Comparison of ENCODE assay signal across 1 cellular context in the genomic region with DNA sequence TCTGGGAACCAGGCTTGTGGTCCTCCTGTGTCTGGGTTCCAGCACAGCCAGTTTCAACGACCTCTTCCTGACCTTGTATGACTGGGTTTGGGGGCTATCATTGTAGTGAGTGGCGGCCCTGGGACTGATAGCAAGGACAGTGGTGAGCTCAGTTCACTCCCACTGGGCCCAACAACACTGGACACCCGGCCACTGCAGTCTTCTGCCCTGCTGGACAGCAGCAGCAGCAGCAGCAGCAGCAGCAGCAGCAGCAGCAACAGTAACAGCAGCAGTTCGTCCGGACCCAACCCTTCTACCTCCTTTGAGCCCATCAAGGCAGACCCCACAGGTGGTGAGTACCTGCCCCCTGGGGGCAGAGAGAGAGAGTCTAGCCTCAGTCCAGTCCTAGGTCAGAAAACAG.
TF ChIP-seq lines count a peak whose summit lies in the region.

No MANE protein-coding gene starts in this region.

TF ChIP-seq in GM23338, 12 proteins besides CTCF, POLR2A, EP300 and RAD21 (continued from another document):
- TF ChIP-seq, protein P1, sequence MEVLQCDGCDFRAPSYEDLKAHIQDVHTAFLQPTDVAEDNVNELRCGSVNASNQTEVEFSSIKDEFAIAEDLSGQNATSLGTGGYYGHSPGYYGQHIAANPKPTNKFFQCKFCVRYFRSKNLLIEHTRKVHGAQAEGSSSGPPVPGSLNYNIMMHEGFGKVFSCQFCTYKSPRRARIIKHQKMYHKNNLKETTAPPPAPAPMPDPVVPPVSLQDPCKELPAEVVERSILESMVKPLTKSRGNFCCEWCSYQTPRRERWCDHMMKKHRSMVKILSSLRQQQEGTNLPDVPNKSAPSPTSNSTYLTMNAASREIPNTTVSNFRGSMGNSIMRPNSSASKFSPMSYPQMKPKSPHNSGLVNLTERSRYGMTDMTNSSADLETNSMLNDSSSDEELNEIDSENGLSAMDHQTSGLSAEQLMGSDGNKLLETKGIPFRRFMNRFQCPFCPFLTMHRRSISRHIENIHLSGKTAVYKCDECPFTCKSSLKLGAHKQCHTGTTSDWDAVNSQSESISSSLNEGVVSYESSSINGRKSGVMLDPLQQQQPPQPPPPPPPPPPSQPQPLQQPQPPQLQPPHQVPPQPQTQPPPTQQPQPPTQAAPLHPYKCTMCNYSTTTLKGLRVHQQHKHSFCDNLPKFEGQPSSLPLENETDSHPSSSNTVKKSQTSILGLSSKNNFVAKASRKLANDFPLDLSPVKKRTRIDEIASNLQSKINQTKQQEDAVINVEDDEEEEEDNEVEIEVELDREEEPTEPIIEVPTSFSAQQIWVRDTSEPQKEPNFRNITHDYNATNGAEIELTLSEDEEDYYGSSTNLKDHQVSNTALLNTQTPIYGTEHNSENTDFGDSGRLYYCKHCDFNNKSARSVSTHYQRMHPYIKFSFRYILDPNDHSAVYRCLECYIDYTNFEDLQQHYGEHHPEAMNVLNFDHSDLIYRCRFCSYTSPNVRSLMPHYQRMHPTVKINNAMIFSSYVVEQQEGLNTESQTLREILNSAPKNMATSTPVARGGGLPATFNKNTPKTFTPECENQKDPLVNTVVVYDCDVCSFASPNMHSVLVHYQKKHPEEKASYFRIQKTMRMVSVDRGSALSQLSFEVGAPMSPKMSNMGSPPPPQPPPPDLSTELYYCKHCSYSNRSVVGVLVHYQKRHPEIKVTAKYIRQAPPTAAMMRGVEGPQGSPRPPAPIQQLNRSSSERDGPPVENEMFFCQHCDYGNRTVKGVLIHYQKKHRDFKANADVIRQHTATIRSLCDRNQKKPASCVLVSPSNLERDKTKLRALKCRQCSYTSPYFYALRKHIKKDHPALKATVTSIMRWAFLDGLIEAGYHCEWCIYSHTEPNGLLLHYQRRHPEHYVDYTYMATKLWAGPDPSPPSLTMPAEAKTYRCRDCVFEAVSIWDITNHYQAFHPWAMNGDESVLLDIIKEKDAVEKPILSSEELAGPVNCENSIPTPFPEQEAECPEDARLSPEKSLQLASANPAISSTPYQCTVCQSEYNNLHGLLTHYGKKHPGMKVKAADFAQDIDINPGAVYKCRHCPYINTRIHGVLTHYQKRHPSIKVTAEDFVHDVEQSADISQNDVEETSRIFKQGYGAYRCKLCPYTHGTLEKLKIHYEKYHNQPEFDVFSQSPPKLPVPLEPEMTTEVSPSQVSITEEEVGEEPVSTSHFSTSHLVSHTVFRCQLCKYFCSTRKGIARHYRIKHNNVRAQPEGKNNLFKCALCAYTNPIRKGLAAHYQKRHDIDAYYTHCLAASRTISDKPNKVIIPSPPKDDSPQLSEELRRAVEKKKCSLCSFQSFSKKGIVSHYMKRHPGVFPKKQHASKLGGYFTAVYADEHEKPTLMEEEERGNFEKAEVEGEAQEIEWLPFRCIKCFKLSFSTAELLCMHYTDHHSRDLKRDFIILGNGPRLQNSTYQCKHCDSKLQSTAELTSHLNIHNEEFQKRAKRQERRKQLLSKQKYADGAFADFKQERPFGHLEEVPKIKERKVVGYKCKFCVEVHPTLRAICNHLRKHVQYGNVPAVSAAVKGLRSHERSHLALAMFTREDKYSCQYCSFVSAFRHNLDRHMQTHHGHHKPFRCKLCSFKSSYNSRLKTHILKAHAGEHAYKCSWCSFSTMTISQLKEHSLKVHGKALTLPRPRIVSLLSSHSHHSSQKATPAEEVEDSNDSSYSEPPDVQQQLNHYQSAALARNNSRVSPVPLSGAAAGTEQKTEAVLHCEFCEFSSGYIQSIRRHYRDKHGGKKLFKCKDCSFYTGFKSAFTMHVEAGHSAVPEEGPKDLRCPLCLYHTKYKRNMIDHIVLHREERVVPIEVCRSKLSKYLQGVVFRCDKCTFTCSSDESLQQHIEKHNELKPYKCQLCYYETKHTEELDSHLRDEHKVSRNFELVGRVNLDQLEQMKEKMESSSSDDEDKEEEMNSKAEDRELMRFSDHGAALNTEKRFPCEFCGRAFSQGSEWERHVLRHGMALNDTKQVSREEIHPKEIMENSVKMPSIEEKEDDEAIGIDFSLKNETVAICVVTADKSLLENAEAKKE (CRISPR knock-in tag; IDR thresholded peaks at IDR 0.05): no peak
- TF ChIP-seq EZH2 (IDR thresholded peaks at IDR 0.05; ENCODE audit: low read depth, unreplicated experiment) (no peak), EZH2phosphoT487 (IDR thresholded peaks at IDR 0.05; ENCODE audit: unreplicated experiment) (no peak), ZNF331 (CRISPR knock-in tag; IDR thresholded peaks at IDR 0.05; ENCODE audit: low read depth) (no peak), ZNF114 (CRISPR knock-in tag; IDR thresholded peaks at IDR 0.05) (no peak)
- TF ChIP-seq, protein P2, sequence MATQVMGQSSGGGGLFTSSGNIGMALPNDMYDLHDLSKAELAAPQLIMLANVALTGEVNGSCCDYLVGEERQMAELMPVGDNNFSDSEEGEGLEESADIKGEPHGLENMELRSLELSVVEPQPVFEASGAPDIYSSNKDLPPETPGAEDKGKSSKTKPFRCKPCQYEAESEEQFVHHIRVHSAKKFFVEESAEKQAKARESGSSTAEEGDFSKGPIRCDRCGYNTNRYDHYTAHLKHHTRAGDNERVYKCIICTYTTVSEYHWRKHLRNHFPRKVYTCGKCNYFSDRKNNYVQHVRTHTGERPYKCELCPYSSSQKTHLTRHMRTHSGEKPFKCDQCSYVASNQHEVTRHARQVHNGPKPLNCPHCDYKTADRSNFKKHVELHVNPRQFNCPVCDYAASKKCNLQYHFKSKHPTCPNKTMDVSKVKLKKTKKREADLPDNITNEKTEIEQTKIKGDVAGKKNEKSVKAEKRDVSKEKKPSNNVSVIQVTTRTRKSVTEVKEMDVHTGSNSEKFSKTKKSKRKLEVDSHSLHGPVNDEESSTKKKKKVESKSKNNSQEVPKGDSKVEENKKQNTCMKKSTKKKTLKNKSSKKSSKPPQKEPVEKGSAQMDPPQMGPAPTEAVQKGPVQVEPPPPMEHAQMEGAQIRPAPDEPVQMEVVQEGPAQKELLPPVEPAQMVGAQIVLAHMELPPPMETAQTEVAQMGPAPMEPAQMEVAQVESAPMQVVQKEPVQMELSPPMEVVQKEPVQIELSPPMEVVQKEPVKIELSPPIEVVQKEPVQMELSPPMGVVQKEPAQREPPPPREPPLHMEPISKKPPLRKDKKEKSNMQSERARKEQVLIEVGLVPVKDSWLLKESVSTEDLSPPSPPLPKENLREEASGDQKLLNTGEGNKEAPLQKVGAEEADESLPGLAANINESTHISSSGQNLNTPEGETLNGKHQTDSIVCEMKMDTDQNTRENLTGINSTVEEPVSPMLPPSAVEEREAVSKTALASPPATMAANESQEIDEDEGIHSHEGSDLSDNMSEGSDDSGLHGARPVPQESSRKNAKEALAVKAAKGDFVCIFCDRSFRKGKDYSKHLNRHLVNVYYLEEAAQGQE (IDR thresholded peaks at IDR 0.05; ENCODE audit: unreplicated experiment): no peak
